9 cellular contexts compared by ENCODE assay signal in the genomic region with DNA sequence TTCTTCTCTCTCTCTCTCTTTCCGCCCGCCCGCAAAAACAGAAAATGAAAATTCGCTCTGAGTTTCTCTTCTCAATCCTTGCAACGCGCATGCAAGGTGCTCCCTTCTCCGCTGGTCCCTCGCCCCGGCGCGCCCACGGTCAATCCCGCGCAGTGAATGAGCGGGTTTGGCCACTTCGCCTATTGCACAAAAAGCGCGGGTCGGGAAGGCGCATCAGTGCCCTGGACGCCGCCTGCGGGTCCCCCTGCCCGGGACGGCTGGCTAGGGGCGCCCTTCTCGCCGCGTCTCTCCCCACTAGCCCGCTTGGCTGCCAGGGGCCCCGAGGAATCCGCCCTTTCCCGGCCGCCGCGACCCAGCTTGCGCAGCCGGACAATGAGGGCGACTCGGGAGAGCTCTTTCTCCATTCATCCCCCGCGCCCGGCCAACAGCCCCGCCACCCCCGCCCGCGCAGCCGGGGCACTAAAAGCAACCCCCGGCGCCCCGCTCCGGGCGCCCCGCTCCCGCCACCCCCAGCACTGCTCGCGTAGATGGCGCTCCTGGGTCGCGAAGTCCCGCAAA. TPM values are rescaled to one million over a fixed set of nuclear protein-coding genes. Genes with fewer than 3 reads are reported as not detected.
A peak's percentile ranks its signal among the peaks of the same experiment; 100 is the strongest.
DNase-seq lines count a peak whose midpoint lies in the region; ATAC-seq and TF ChIP-seq lines count a peak whose summit lies in the region.
"Had no signal": no experiment of that assay in that cellular context is flagged by ENCODE, and none has a peak within 500 bp of the region (broad histone marks: within the 10 kb centered on the region; RNA-seq: fewer than 3 reads in every experiment).

No MANE protein-coding gene starts in this region.

- intact Hi-C loops in esophagus squamous epithelium (cut with DNase I): no loop called here
- intact Hi-C loops in activated CD4-positive, alpha-beta memory T cell treated with anti-CD3 and anti-CD28 coated beads for 36 hours (cut with micrococcal nuclease): no loop called here

- H3K4me1 ChIP-seq in MM.1S (ENCODE audit: low read length) (no peaks in the 10 kb centered on the region), esophagus squamous epithelium (peaks cover 15 to 30% (median 16%) of the 10 kb centered on the region in 3 donors), neural progenitor cell (peaks cover 8% of the 10 kb centered on the region)

- DNase-seq in AG10803 (ENCODE audit: low read depth) (no peak), MM.1S (no peak), esophagus squamous epithelium (lab: John Stamatoyannopoulos, UW) (no peak), neural progenitor cell (ENCODE audit: low spot score) (peak; percentile 83), NCI-H1048 (lab: John Stamatoyannopoulos, UW) (no peak), NCI-H1694 treated with DMSO at 0.1 percent for 48 hours (lab: John Stamatoyannopoulos, UW) (no peak)
- DNase-seq in activated CD4-positive, alpha-beta memory T cell treated with anti-CD3 and anti-CD28 coated beads for 36 hours: no peak

- H2AFZ ChIP-seq in MM.1S (ENCODE audit: low read length): 0 out of 2 replicates have a peak overlapping the region, but pooled peaks have one; percentile 23
- peak overlapping the region; percentile 60 for H2AFZ ChIP-seq in neural progenitor cell (replicated peaks)

- H3K4me3 ChIP-seq in AG10803 (ENCODE audit: low read length) (peak overlapping the region; percentile 26), MM.1S (ENCODE audit: low read length) (peak overlapping the region; percentile 43), esophagus squamous epithelium (peak overlapping the region; percentile 34 to 66 (median 50)), neural progenitor cell (peak overlapping the region; percentile 95)

- CTCF ChIA-PET in activated CD4-positive, alpha-beta memory T cell treated with anti-CD3 and anti-CD28 coated beads for 36 hours (lab: Charles Lee): no interaction called here

- H3K36me3 Mint-ChIP-seq in neural progenitor cell: peaks cover 30% of the 10 kb centered on the region
- H3K36me3 Mint-ChIP-seq in activated CD4-positive, alpha-beta memory T cell treated with anti-CD3 and anti-CD28 coated beads for 36 hours: no peaks in the 10 kb centered on the region

- H3K36me3 ChIP-seq in MM.1S (replicated peaks; ENCODE audit: insufficient read depth, low read length) (no peaks in the 10 kb centered on the region), esophagus squamous epithelium (no peaks in the 10 kb centered on the region), neural progenitor cell (no peaks in the 10 kb centered on the region)

- H3K9me3 ChIP-seq in MM.1S (replicated peaks; ENCODE audit: insufficient read depth, low read length): no peaks in the 10 kb centered on the region
- no peaks in the 10 kb centered on the region for H3K9me3 ChIP-seq in esophagus squamous epithelium
- H3K9me3 ChIP-seq in neural progenitor cell (ENCODE audit: low read depth): no peaks in the 10 kb centered on the region

- H3K9ac ChIP-seq in MM.1S (ENCODE audit: low read length) (no peak overlapping the region), neural progenitor cell (peak overlapping the region; percentile 59)

- no peaks in the 10 kb centered on the region for H4K20me1 ChIP-seq in MM.1S (ENCODE audit: insufficient read depth, low read length)
- H4K20me1 ChIP-seq in neural progenitor cell (ENCODE audit: low read depth): peaks cover 39% of the 10 kb centered on the region

- H3K9me2 ChIP-seq in MM.1S (replicated peaks; ENCODE audit: insufficient read depth, low read length): no peaks in the 10 kb centered on the region

- peak overlapping the region; percentile 92 for H3K27ac Mint-ChIP-seq in neural progenitor cell
- no peak overlapping the region for H3K27ac Mint-ChIP-seq in activated CD4-positive, alpha-beta memory T cell treated with anti-CD3 and anti-CD28 coated beads for 36 hours

- TF ChIP-seq POLR2A in esophagus squamous epithelium (IDR thresholded peaks at IDR 0.05): no peak

- peaks cover 16% of the 10 kb centered on the region for H3K4me1 Mint-ChIP-seq in neural progenitor cell
- H3K4me1 Mint-ChIP-seq in activated CD4-positive, alpha-beta memory T cell treated with anti-CD3 and anti-CD28 coated beads for 36 hours (ENCODE audit: low read depth): peaks cover 5% of the 10 kb centered on the region

- H3K27ac ChIP-seq in MM.1S (ENCODE audit: low read length): no peak overlapping the region
- no peak overlapping the region for H3K27ac ChIP-seq in esophagus squamous epithelium
- H3K27ac ChIP-seq in neural progenitor cell: peak overlapping the region; percentile 32

- H3K9me3 Mint-ChIP-seq in neural progenitor cell: peaks cover 29% of the 10 kb centered on the region
- H3K9me3 Mint-ChIP-seq in activated CD4-positive, alpha-beta memory T cell treated with anti-CD3 and anti-CD28 coated beads for 36 hours: peaks cover 4% of the 10 kb centered on the region

- H3K79me2 ChIP-seq in MM.1S (ENCODE audit: low read length) (no peaks in the 10 kb centered on the region), neural progenitor cell (ENCODE audit: low read depth) (peaks cover 49% of the 10 kb centered on the region)

- no peaks in the 10 kb centered on the region for H3F3A ChIP-seq in MM.1S (ENCODE audit: insufficient read depth, low read length)
- peaks cover 34% of the 10 kb centered on the region for H3F3A ChIP-seq in neural progenitor cell (ENCODE audit: low read depth)

- H3K4me3 Mint-ChIP-seq in neural progenitor cell: peak overlapping the region; percentile 95
- H3K4me3 Mint-ChIP-seq in activated CD4-positive, alpha-beta memory T cell treated with anti-CD3 and anti-CD28 coated beads for 36 hours: no peak overlapping the region

- H3K27me3 ChIP-seq in MM.1S (replicated peaks; ENCODE audit: insufficient read depth, low read length) (no peaks in the 10 kb centered on the region), esophagus squamous epithelium (peaks cover 3 to 74% (median 10%) of the 10 kb centered on the region in 4 donors), neural progenitor cell (no peaks in the 10 kb centered on the region)

- H3K4me2 ChIP-seq in MM.1S (ENCODE audit: low read depth, low read length) (peak overlapping the region; percentile 38), neural progenitor cell (peak overlapping the region; percentile 95)

- no peak for ATAC-seq in HG02852 (IDR thresholded peaks at IDR 0.05; ENCODE audit: unreplicated experiment)

- 0 to 7% methylated on average over 18 to 22 of the region's 61 CpGs for WGBS in esophagus squamous epithelium, 2 donors

- TF ChIP-seq CTCF in AG10803 (conservative IDR thresholded peaks at IDR 0.05; ENCODE audit: low read length) (no peak), MM.1S (IDR thresholded peaks at IDR 0.05; ENCODE audit: low read length) (no peak), esophagus squamous epithelium (IDR thresholded peaks at IDR 0.05) (no peak), neural progenitor cell (IDR thresholded peaks at IDR 0.05) (peak; percentile 16)

- peaks cover 3% of the 10 kb centered on the region for H3K27me3 Mint-ChIP-seq in neural progenitor cell (ENCODE audit: insufficient read depth, low read depth)
- H3K27me3 Mint-ChIP-seq in activated CD4-positive, alpha-beta memory T cell treated with anti-CD3 and anti-CD28 coated beads for 36 hours: peaks cover 33% of the 10 kb centered on the region

- POLR2A ChIA-PET in activated CD4-positive, alpha-beta memory T cell treated with anti-CD3 and anti-CD28 coated beads for 36 hours (lab: Charles Lee): no interaction called here

RNA-seq across cellular contexts. Expression of a gene that starts 0.7 kb away (rescaled TPM):
- total RNA-seq in esophagus squamous epithelium (1 to 10 TPM in 3 of 4 donors, under 1 TPM in 1; 0.08 to 2.7 (median 1.6) TPM), neural progenitor cell (ENCODE audit: low replicate concordance) (80.3 and 95.4 TPM in 2 replicates)
- not detected for total RNA-seq in activated CD4-positive, alpha-beta memory T cell treated with anti-CD3 and anti-CD28 coated beads for 36 hours
- total RNA-seq: T-helper 1 cell treated with Interleukin-12 subunit alpha and Interleukin-12 subunit beta and Interleukin-4 antibody, amounts not matched to agents 30 ng/mL and 1 ng/mL, for 36 hours had no signal

Comparison
In these comparisons a context has a peak if more than half of its experiments do, and no peak if none do; other contexts are left out.
1. H3K4me3 ChIP-seq: peak in every context shown above with its lines; median percentile 95 in neural progenitor cell; 50 in esophagus squamous epithelium; 43 in MM.1S; 26 in AG10803.
2. RNA of a gene that starts 0.7 kb away (total RNA-seq): 80.3 to 95.4 TPM in neural progenitor cell; 0.08 to 2.7 TPM in esophagus squamous epithelium and not detected in activated CD4-positive, alpha-beta memory T cell treated with anti-CD3 and anti-CD28 coated beads for 36 hours; every median in the first group is over 10 times any median in the second.